Comparison of ENCODE assay signal across 1 cellular context in the genomic region with DNA sequence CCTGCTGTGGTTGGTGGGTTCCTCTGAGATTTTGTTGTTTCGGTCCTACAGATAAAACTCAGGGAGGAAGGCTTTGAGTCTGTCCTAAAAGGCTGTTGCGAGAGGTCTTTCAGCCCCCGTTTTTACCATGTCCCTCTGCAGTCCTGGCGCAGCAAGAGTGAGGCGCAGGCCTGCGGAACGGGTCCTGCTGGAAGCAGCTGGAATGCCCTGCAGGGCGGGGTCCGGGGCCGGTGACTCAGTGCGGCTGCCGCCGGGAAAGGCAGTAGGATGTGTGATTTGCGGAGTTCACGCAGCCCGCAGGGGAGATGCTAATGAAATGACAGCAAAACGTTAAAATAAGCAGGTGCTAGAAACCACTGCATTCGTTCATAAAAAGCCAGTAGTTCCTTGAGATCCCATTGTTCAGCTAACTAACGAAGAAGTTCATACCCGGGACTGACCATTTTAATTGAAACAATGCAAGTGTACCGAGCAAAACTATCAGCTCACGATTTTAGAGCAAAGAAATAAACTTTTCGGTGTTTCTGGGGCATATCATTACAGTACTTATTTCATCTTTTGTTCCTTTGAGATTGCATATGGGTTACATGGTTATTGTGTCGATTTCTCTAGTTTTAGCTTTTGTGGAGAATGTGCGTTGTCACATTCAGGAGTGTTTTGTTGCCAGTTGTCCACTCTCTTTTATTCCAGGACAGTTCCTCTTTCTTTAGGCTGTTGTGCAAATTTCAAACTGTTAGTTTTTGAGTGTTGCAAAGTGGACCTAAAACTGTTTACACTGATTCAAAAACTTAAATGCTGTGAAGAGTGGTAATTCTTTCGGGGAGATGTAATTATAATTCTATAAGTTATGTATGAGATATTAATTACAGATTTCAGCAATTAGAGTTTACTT.
TF ChIP-seq lines count a peak whose summit lies in the region.

No MANE protein-coding gene starts in this region.

TF ChIP-seq in GM23338, 12 proteins besides CTCF, POLR2A, EP300 and RAD21 (continued from another document):
- TF ChIP-seq REST (IDR thresholded peaks at IDR 0.05; ENCODE audit: unreplicated experiment) (no peak), ETS1 (IDR thresholded peaks at IDR 0.05) (0 out of 2 replicates have a peak, but pooled peaks have one; percentile 23), JUNB (IDR thresholded peaks at IDR 0.05; ENCODE audit: unreplicated experiment) (no peak), NANOG (IDR thresholded peaks at IDR 0.05; ENCODE audit: borderline replicate concordance) (no peak)
- TF ChIP-seq, protein P1, sequence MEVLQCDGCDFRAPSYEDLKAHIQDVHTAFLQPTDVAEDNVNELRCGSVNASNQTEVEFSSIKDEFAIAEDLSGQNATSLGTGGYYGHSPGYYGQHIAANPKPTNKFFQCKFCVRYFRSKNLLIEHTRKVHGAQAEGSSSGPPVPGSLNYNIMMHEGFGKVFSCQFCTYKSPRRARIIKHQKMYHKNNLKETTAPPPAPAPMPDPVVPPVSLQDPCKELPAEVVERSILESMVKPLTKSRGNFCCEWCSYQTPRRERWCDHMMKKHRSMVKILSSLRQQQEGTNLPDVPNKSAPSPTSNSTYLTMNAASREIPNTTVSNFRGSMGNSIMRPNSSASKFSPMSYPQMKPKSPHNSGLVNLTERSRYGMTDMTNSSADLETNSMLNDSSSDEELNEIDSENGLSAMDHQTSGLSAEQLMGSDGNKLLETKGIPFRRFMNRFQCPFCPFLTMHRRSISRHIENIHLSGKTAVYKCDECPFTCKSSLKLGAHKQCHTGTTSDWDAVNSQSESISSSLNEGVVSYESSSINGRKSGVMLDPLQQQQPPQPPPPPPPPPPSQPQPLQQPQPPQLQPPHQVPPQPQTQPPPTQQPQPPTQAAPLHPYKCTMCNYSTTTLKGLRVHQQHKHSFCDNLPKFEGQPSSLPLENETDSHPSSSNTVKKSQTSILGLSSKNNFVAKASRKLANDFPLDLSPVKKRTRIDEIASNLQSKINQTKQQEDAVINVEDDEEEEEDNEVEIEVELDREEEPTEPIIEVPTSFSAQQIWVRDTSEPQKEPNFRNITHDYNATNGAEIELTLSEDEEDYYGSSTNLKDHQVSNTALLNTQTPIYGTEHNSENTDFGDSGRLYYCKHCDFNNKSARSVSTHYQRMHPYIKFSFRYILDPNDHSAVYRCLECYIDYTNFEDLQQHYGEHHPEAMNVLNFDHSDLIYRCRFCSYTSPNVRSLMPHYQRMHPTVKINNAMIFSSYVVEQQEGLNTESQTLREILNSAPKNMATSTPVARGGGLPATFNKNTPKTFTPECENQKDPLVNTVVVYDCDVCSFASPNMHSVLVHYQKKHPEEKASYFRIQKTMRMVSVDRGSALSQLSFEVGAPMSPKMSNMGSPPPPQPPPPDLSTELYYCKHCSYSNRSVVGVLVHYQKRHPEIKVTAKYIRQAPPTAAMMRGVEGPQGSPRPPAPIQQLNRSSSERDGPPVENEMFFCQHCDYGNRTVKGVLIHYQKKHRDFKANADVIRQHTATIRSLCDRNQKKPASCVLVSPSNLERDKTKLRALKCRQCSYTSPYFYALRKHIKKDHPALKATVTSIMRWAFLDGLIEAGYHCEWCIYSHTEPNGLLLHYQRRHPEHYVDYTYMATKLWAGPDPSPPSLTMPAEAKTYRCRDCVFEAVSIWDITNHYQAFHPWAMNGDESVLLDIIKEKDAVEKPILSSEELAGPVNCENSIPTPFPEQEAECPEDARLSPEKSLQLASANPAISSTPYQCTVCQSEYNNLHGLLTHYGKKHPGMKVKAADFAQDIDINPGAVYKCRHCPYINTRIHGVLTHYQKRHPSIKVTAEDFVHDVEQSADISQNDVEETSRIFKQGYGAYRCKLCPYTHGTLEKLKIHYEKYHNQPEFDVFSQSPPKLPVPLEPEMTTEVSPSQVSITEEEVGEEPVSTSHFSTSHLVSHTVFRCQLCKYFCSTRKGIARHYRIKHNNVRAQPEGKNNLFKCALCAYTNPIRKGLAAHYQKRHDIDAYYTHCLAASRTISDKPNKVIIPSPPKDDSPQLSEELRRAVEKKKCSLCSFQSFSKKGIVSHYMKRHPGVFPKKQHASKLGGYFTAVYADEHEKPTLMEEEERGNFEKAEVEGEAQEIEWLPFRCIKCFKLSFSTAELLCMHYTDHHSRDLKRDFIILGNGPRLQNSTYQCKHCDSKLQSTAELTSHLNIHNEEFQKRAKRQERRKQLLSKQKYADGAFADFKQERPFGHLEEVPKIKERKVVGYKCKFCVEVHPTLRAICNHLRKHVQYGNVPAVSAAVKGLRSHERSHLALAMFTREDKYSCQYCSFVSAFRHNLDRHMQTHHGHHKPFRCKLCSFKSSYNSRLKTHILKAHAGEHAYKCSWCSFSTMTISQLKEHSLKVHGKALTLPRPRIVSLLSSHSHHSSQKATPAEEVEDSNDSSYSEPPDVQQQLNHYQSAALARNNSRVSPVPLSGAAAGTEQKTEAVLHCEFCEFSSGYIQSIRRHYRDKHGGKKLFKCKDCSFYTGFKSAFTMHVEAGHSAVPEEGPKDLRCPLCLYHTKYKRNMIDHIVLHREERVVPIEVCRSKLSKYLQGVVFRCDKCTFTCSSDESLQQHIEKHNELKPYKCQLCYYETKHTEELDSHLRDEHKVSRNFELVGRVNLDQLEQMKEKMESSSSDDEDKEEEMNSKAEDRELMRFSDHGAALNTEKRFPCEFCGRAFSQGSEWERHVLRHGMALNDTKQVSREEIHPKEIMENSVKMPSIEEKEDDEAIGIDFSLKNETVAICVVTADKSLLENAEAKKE (CRISPR knock-in tag; IDR thresholded peaks at IDR 0.05) = no peak
TF ChIP-seq in GM23338: peak in this region for 1.
